ENCODE assay signal across 8 cellular contexts in the genomic region with DNA sequence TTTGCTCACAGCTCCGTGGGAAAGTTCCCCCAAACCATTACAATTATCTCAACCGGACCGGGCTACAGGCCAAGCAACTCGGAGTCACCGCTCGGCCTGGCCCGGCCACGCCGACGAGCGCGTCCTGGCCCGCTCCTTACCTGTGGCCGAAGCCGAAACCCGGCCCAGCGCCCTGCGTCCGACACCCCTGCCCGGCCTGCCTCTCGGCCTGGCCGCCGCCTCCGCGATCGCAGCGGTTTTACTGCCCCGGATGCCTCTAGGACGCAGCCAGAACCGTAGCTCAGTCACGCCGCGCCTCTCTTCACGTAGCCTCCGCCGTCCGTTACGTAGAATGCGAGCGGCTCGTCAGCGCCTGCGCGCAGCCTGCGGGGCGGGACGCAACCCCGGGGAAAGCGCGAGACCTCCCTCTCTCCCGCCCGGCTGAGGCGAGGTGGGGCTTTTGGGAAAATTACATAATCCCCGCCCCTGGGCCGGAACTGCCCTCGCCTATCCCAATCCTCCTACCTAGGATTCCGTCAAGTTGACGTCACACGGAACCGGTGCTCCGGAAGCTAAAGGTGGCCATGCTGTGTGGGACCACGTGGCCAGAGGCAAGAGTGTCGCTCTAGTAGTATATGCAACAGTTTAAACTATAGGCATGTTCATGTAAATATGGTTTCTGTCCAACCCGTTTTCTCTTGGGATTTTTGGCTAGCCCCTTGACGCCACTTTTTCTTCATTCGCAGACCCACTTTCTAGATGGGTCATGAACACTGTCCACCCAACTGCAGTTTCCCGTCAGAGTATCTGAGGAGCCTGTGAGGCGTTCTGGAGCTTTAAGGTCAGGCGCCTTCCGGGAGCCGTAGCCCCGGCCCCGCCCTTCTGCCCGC. TPM values are rescaled to one million over a fixed set of nuclear protein-coding genes. Genes with fewer than 3 reads are reported as not detected.
A peak's percentile ranks its signal among the peaks of the same experiment; 100 is the strongest.
DNase-seq lines count a peak whose midpoint lies in the region; ATAC-seq, FAIRE-seq and TF ChIP-seq lines count a peak whose summit lies in the region.

CCDC47 (minus strand) TSS at position 326 of the 869 bp plus-strand sequence. CDS start 7,422 bp downstream, outside the sequence.

- H3K36me3 Mint-ChIP-seq in T-helper 2 cell treated with Interferon-gamma antibody and Interleukin-4, amounts not matched to agents 5 μg/mL and 100 μg/mL, for 36 hours (ENCODE audit: low read depth) = peaks cover 43% of the 10 kb centered on the region

- intact Hi-C loops in ascending aorta (cut with DNase I) (loop anchor here (1.0 to 2.0 kb wide), 6 partner anchors 33 to 733 kb away; partner anchors contain the start of genes CEP95, DDX5, FTSJ3 and LIMD2), psoas muscle (cut with DNase I) (loop anchor here in 1 of 2 donors (2.0 kb wide), 1 partner anchor 53 kb away; the partner anchor contains the start of genes FTSJ3 and PSMC5)

- peak within 1 kb of the TSS; percentile 89 to 97 for H3K4me3 ChIP-seq in ascending aorta
- peak within 1 kb of the TSS; percentile 88 to 98 for H3K4me3 ChIP-seq in right atrium auricular region
- H3K4me3 ChIP-seq in psoas muscle = peak within 1 kb of the TSS; percentile 89

- H3K27me3 Mint-ChIP-seq in T-helper 2 cell treated with Interferon-gamma antibody and Interleukin-4, amounts not matched to agents 5 μg/mL and 100 μg/mL, for 36 hours (ENCODE audit: low read depth) = no peaks in the 10 kb centered on the region

- 0% methylated on average over 68 to 74 of the region's 74 CpGs for WGBS in psoas muscle, 3 donors

- peak; percentile 82 for ATAC-seq in GM18502 (IDR thresholded peaks at IDR 0.05; ENCODE audit: poor library complexity, unreplicated experiment)
- ATAC-seq in HG02970 (IDR thresholded peaks at IDR 0.05; ENCODE audit: low FRiP score, unreplicated experiment) = peak; percentile 75
- ATAC-seq in psoas muscle = peak; percentile 90 to 94 (median 92)

- H3K9me3 ChIP-seq in ascending aorta = no peaks in the 10 kb centered on the region
- no peaks in the 10 kb centered on the region for H3K9me3 ChIP-seq in right atrium auricular region
- no peaks in the 10 kb centered on the region for H3K9me3 ChIP-seq in psoas muscle

- no peaks in the 10 kb centered on the region for H3K9me3 Mint-ChIP-seq in T-helper 2 cell treated with Interferon-gamma antibody and Interleukin-4, amounts not matched to agents 5 μg/mL and 100 μg/mL, for 36 hours

- FAIRE-seq in urothelium cell line (lab: Jason Lieb, UNC) = peak; percentile 97

- peaks cover 38% of the 10 kb centered on the region for H3K4me1 Mint-ChIP-seq in T-helper 2 cell treated with Interferon-gamma antibody and Interleukin-4, amounts not matched to agents 5 μg/mL and 100 μg/mL, for 36 hours (ENCODE audit: low read depth)

- H3K27ac ChIP-seq in ascending aorta (peak within 1 kb of the TSS; percentile 97 to 98), right atrium auricular region (peak within 1 kb of the TSS; percentile 98), psoas muscle (peak within 1 kb of the TSS; percentile 98)

- H3K36me3 ChIP-seq in ascending aorta = peaks cover 6 to 11% of the 10 kb centered on the region in 2 donors
- peaks cover 3% of the 10 kb centered on the region for H3K36me3 ChIP-seq in right atrium auricular region
- H3K36me3 ChIP-seq in psoas muscle (ENCODE audit: insufficient read depth in 1 of 2, low read depth in 1 of 2) = peaks cover 10 to 30% of the 10 kb centered on the region in 2 donors

- peak within 1 kb of the TSS; percentile 97 for H3K27ac Mint-ChIP-seq in T-helper 2 cell treated with Interferon-gamma antibody and Interleukin-4, amounts not matched to agents 5 μg/mL and 100 μg/mL, for 36 hours

- H3K4me1 ChIP-seq in ascending aorta = peaks cover 4 to 25% of the 10 kb centered on the region in 2 donors
- peaks cover 0 to 45% of the 10 kb centered on the region in 2 donors for H3K4me1 ChIP-seq in right atrium auricular region
- H3K4me1 ChIP-seq in psoas muscle = peaks cover 35% of the 10 kb centered on the region

- TF ChIP-seq CTCF in ascending aorta (IDR thresholded peaks at IDR 0.05) (no peak), right atrium auricular region (IDR thresholded peaks at IDR 0.05) (no peak), psoas muscle (IDR thresholded peaks at IDR 0.05) (no peak)

- peak within 1 kb of the TSS; percentile 96 for H3K4me3 Mint-ChIP-seq in T-helper 2 cell treated with Interferon-gamma antibody and Interleukin-4, amounts not matched to agents 5 μg/mL and 100 μg/mL, for 36 hours

- H3K27me3 ChIP-seq in ascending aorta (no peaks in the 10 kb centered on the region), right atrium auricular region (no peaks in the 10 kb centered on the region), psoas muscle (ENCODE audit: insufficient read depth in 3 of 3, low read length in 2 of 3) (no peaks in the 10 kb centered on the region)

- peak; percentile 99 to 100 for DNase-seq in NCI-H1930 (lab: John Stamatoyannopoulos, UW)
- peak; percentile 99 for DNase-seq in T-helper 2 cell treated with Interferon-gamma antibody and Interleukin-4, amounts not matched to agents 5 μg/mL and 100 μg/mL, for 36 hours (ENCODE audit: low spot score)
- DNase-seq in ascending aorta (ENCODE audit: low spot score in 2 of 2) = peak; percentile 96 to 99
- DNase-seq in right atrium auricular region (ENCODE audit: low spot score) = peak; percentile 99
- DNase-seq in psoas muscle = peak; percentile 98 to 99
- DNase-seq in urothelium cell line (ENCODE audit: low spot score) = peak; percentile 100

RNA-seq across cellular contexts. Expression of gene CCDC47, which starts in this region (rescaled TPM):
- total RNA-seq in ascending aorta = 76.2 TPM
- 10 to 100 TPM; 57.1 to 69.7 TPM for total RNA-seq in right atrium auricular region
- 100 to 1,000 TPM in 3 of 4 donors, 10 to 100 TPM in 1; 67.4 to 138 (median 114) TPM for total RNA-seq in psoas muscle
- 100 to 1,000 TPM in 2 of 3 donors, 10 to 100 TPM in 1; 61.7 to 137 (median 125) TPM for polyA plus RNA-seq in psoas muscle

Comparison
In these comparisons a context has a peak if more than half of its experiments do, and no peak if none do; other contexts are left out.
1. Peak in every context shown above with its lines: DNase-seq, ATAC-seq, H3K4me3 ChIP-seq and H3K27ac ChIP-seq.